In the genomic region with DNA sequence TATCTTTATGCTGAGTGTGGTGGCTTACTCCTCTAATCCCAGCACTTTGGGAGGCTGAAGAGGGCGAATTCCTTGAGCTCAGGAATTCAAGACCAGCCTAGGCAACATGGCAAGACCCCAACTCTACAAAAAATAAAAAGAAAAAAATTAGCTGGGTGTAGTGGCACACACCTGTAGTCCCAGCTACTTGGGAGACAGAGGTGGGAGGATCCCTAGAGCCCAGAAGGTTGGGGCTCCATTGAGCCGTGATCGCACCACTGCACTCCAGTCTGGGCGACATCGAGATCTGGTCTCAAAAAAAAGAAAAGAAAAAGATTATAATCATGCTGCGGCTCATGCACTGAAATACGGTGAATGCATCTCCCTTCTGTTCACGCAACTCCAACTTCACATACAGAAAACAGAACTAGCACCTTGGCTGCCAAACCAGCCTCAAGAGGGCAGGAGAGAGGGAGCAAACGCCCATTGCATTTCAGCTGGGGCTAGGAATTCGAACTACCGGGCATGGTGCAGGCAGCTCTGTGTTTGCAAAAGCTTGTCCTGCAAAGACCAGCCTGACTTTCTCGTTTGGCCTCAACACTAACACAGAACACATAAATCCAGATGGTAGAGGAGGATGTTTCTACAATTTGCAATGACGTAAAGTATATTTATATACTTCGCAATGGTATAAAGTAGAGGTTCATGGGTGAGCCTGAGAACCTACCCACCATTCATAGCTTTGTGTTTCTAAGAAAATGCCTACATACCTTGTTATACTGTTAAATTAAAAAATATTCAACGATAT, we compare ENCODE assay signal across 1 cellular context.
TF ChIP-seq lines count a peak whose summit lies in the region.

No MANE protein-coding gene starts in this region.

TF ChIP-seq in HepG2, 621 proteins besides CTCF, POLR2A, EP300 and RAD21:
- 0 out of 2 replicates have a peak, but pooled peaks have one; percentile 24 for TF ChIP-seq RFXAP (CRISPR knock-in tag; IDR thresholded peaks at IDR 0.05; ENCODE audit: borderline replicate concordance)
- TF ChIP-seq STAG1 (CRISPR knock-in tag; IDR thresholded peaks at IDR 0.05): peak; percentile 70
- 0 out of 2 replicates have a peak, but pooled peaks have one; percentile 41 for TF ChIP-seq ERF (CRISPR knock-in tag; IDR thresholded peaks at IDR 0.05)
- TF ChIP-seq SMC3 (IDR thresholded peaks at IDR 0.05; ENCODE audit: low read length): peak; percentile 59; the same call in 1 of the 2 replicates
- TF ChIP-seq XRCC5 (optimal IDR thresholded peaks at IDR 0.05; ENCODE audit: low read length): peak; percentile 61
- no peak for TF ChIP-seq ZEB1 (IDR thresholded peaks at IDR 0.05; ENCODE audit: insufficient replicate concordance, low read depth)
- TF ChIP-seq SALL1 (CRISPR knock-in tag; IDR thresholded peaks at IDR 0.05): 0 out of 2 replicates have a peak, but pooled peaks have one; percentile 23
- TF ChIP-seq ZMYM4 (CRISPR knock-in tag; IDR thresholded peaks at IDR 0.05): peak; percentile 49; the same call in 1 of the 2 replicates
- TF ChIP-seq BHLHE40 (IDR thresholded peaks at IDR 0.05; ENCODE audit: low read length): no peak
- TF ChIP-seq, protein P1, sequence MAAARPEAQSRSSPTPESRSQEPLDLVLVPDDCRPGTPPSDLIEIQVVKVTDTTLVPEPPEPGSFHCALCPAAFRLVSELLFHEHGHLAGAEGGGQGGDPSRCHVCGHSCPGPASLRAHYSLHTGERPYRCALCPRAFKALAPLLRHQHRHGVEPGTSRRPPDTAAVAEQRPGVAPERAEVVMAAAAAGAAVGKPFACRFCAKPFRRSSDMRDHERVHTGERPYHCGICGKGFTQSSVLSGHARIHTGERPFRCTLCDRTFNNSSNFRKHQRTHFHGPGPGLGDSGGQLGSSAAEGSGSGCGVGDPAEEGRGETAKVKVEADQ (CRISPR knock-in tag; IDR thresholded peaks at IDR 0.05; ENCODE audit: borderline replicate concordance): 0 out of 2 replicates have a peak, but pooled peaks have one; percentile 23
- TF ChIP-seq, protein P2, sequence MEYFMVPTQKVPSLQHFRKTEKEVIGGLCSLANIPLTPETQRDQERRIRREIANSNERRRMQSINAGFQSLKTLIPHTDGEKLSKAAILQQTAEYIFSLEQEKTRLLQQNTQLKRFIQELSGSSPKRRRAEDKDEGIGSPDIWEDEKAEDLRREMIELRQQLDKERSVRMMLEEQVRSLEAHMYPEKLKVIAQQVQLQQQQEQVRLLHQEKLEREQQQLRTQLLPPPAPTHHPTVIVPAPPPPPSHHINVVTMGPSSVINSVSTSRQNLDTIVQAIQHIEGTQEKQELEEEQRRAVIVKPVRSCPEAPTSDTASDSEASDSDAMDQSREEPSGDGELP (IDR thresholded peaks at IDR 0.05; ENCODE audit: borderline replicate concordance, low read depth): peak; percentile 69
- no peak for TF ChIP-seq HDAC1 (CRISPR knock-in tag; IDR thresholded peaks at IDR 0.05)
- TF ChIP-seq, protein P3, sequence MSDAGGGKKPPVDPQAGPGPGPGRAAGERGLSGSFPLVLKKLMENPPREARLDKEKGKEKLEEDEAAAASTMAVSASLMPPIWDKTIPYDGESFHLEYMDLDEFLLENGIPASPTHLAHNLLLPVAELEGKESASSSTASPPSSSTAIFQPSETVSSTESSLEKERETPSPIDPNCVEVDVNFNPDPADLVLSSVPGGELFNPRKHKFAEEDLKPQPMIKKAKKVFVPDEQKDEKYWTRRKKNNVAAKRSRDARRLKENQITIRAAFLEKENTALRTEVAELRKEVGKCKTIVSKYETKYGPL (CRISPR knock-in tag; IDR thresholded peaks at IDR 0.05): no peak
- TF ChIP-seq, protein P4, sequence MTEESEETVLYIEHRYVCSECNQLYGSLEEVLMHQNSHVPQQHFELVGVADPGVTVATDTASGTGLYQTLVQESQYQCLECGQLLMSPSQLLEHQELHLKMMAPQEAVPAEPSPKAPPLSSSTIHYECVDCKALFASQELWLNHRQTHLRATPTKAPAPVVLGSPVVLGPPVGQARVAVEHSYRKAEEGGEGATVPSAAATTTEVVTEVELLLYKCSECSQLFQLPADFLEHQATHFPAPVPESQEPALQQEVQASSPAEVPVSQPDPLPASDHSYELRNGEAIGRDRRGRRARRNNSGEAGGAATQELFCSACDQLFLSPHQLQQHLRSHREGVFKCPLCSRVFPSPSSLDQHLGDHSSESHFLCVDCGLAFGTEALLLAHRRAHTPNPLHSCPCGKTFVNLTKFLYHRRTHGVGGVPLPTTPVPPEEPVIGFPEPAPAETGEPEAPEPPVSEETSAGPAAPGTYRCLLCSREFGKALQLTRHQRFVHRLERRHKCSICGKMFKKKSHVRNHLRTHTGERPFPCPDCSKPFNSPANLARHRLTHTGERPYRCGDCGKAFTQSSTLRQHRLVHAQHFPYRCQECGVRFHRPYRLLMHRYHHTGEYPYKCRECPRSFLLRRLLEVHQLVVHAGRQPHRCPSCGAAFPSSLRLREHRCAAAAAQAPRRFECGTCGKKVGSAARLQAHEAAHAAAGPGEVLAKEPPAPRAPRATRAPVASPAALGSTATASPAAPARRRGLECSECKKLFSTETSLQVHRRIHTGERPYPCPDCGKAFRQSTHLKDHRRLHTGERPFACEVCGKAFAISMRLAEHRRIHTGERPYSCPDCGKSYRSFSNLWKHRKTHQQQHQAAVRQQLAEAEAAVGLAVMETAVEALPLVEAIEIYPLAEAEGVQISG (CRISPR knock-in tag; IDR thresholded peaks at IDR 0.05): peak; percentile 69
- peak; percentile 26 for TF ChIP-seq ASH2L (IDR thresholded peaks at IDR 0.05; ENCODE audit: insufficient read length, low read depth, low read length)
- 0 out of 2 replicates have a peak, but pooled peaks have one; percentile 29 for TF ChIP-seq IRF2 (CRISPR knock-in tag; IDR thresholded peaks at IDR 0.05)
- TF ChIP-seq, protein P5, sequence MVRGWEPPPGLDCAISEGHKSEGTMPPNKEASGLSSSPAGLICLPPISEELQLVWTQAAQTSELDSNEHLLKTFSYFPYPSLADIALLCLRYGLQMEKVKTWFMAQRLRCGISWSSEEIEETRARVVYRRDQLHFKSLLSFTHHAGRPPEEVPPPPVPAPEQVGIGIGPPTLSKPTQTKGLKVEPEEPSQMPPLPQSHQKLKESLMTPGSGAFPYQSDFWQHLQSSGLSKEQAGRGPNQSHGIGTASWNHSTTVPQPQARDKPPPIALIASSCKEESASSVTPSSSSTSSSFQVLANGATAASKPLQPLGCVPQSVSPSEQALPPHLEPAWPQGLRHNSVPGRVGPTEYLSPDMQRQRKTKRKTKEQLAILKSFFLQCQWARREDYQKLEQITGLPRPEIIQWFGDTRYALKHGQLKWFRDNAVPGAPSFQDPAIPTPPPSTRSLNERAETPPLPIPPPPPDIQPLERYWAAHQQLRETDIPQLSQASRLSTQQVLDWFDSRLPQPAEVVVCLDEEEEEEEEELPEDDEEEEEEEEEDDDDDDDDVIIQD (CRISPR knock-in tag; IDR thresholded peaks at IDR 0.05; ENCODE audit: low read depth): peak; percentile 49; the same call in 1 of the 2 replicates
- no peak for TF ChIP-seq LCORL (IDR thresholded peaks at IDR 0.05)
- TF ChIP-seq LCORL (CRISPR knock-in tag; IDR thresholded peaks at IDR 0.05): peak; percentile 58
- 0 out of 2 replicates have a peak, but pooled peaks have one; percentile 18 for TF ChIP-seq CBX5 (CRISPR knock-in tag; IDR thresholded peaks at IDR 0.05; ENCODE audit: borderline replicate concordance)
- peak; percentile 80 for TF ChIP-seq TEAD3 (CRISPR knock-in tag; optimal IDR thresholded peaks at IDR 0.05; ENCODE audit: borderline replicate concordance)
- no peak for TF ChIP-seq FOXK2 (IDR thresholded peaks at IDR 0.05)
- TF ChIP-seq NONO (IDR thresholded peaks at IDR 0.05): no peak
- TF ChIP-seq NONO (CRISPR knock-in tag; conservative IDR thresholded peaks at IDR 0.05): 0 out of 2 replicates have a peak, but pooled peaks have one; percentile 51
- TF ChIP-seq, protein P6, sequence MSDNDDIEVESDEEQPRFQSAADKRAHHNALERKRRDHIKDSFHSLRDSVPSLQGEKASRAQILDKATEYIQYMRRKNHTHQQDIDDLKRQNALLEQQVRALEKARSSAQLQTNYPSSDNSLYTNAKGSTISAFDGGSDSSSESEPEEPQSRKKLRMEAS (IDR thresholded peaks at IDR 0.05): peak; percentile 15; the same call in 1 of the 2 replicates
- TF ChIP-seq, protein P7, sequence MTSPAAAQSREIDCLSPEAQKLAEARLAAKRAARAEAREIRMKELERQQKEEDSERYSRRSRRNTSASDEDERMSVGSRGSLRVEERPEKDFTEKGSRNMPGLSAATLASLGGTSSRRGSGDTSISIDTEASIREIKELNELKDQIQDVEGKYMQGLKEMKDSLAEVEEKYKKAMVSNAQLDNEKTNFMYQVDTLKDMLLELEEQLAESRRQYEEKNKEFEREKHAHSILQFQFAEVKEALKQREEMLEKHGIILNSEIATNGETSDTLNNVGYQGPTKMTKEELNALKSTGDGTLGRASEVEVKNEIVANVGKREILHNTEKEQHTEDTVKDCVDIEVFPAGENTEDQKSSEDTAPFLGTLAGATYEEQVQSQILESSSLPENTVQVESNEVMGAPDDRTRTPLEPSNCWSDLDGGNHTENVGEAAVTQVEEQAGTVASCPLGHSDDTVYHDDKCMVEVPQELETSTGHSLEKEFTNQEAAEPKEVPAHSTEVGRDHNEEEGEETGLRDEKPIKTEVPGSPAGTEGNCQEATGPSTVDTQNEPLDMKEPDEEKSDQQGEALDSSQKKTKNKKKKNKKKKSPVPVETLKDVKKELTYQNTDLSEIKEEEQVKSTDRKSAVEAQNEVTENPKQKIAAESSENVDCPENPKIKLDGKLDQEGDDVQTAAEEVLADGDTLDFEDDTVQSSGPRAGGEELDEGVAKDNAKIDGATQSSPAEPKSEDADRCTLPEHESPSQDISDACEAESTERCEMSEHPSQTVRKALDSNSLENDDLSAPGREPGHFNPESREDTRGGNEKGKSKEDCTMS (CRISPR knock-in tag; conservative IDR thresholded peaks at IDR 0.05): 0 out of 2 replicates have a peak, but pooled peaks have one; percentile 28
- TF ChIP-seq HNF4A (CRISPR knock-in tag; IDR thresholded peaks at IDR 0.05): peak; percentile 63
- no peak for TF ChIP-seq ZMAT3 (CRISPR knock-in tag; conservative IDR thresholded peaks at IDR 0.05)
- TF ChIP-seq, protein P8, sequence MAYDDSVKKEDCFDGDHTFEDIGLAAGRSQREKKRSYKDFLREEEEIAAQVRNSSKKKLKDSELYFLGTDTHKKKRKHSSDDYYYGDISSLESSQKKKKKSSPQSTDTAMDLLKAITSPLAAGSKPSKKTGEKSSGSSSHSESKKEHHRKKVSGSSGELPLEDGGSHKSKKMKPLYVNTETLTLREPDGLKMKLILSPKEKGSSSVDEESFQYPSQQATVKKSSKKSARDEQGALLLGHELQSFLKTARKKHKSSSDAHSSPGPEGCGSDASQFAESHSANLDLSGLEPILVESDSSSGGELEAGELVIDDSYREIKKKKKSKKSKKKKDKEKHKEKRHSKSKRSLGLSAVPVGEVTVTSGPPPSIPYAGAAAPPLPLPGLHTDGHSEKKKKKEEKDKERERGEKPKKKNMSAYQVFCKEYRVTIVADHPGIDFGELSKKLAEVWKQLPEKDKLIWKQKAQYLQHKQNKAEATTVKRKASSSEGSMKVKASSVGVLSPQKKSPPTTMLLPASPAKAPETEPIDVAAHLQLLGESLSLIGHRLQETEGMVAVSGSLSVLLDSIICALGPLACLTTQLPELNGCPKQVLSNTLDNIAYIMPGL (CRISPR knock-in tag; IDR thresholded peaks at IDR 0.05; ENCODE audit: borderline replicate concordance in 1 of 2, low read depth in 1 of 2): 0 out of 4 replicates have a peak, but pooled peaks of 1 of the 2 experiments have one; percentile 48
